In genomic region chr3:11567516-11568467, GRCh38 we compare ENCODE assay signal across 9 cellular contexts.
A peak's percentile ranks its signal among the peaks of the same experiment; 100 is the strongest.
DNase-seq lines count a peak whose midpoint lies in the region; FAIRE-seq and TF ChIP-seq lines count a peak whose summit lies in the region.
"Had no signal": no experiment of that assay in that cellular context is flagged by ENCODE, and none has a peak within 500 bp of the region (broad histone marks: within the 10 kb centered on the region; RNA-seq: fewer than 3 reads in every experiment).

No MANE protein-coding gene starts in this region.

- peaks cover 44% of the 10 kb centered on the region for H3K79me2 ChIP-seq in keratinocyte (ENCODE audit: control insufficient read depth, insufficient read depth, low read length)

- H3K4me2 ChIP-seq in keratinocyte (ENCODE audit: control insufficient read depth, extremely low read depth, insufficient read depth, low read depth, low read length), result peak overlapping the region; percentile 0

- H3K27me3 Mint-ChIP-seq in HFFc6 (ENCODE audit: insufficient read depth) (peaks cover 21% of the 10 kb centered on the region), Caco-2 (ENCODE audit: insufficient read depth, unreplicated experiment) (no peaks in the 10 kb centered on the region)

- H3K27ac ChIP-seq in ascending aorta, result peak overlapping the region; percentile 97 to 99
- peak overlapping the region; percentile 43 for H3K27ac ChIP-seq in keratinocyte (ENCODE audit: control insufficient read depth, insufficient read depth, low read length)
- H3K27ac ChIP-seq in stomach smooth muscle (ENCODE audit: low read length), result peak overlapping the region; percentile 80

- H3K9me3 Mint-ChIP-seq in HFFc6 (no peaks in the 10 kb centered on the region), Caco-2 (ENCODE audit: unreplicated experiment) (no peaks in the 10 kb centered on the region)

- CTCF ChIA-PET in Caco-2 (lab: Charles Lee), result interaction anchor here (1.1 kb wide), 1 partner anchor 76 kb away, joined by 5 read pairs; the partner anchor contains the start of gene VGLL4

- FAIRE-seq in keratinocyte (lab: Jason Lieb, UNC), result peak; percentile 29

- POLR2A ChIA-PET in Caco-2 (lab: Charles Lee), result no interaction called here

- H3K9ac ChIP-seq in keratinocyte (ENCODE audit: control insufficient read depth, extremely low read depth, insufficient read depth, low read length) (peak overlapping the region; percentile 29), stomach smooth muscle (ENCODE audit: low read length in 2 of 2) (peak overlapping the region; percentile 79 to 80)

- H3K4me3 ChIP-seq in ascending aorta (peak overlapping the region; percentile 29 to 54), keratinocyte (ENCODE audit: control insufficient read depth in 2 of 3, extremely low read depth in 1 of 3, insufficient read depth in 2 of 3, low read depth in 1 of 3, low read length in 3 of 3) (no peak overlapping the region), stomach smooth muscle (ENCODE audit: low read length in 2 of 2) (peak overlapping the region; percentile 38 to 65), Caco-2 (ENCODE audit: low read depth, low read length) (no peak overlapping the region)

- no peaks in the 10 kb centered on the region for H3K9me1 ChIP-seq in keratinocyte (ENCODE audit: control insufficient read depth, extremely low read depth, insufficient read depth, low read length)

- H3K27me3 ChIP-seq in ascending aorta, result no peaks in the 10 kb centered on the region
- no peaks in the 10 kb centered on the region for H3K27me3 ChIP-seq in keratinocyte (ENCODE audit: control insufficient read depth, extremely low read depth, insufficient read depth, low read length)
- H3K27me3 ChIP-seq in stomach smooth muscle (ENCODE audit: control insufficient read depth in 1 of 2, insufficient read depth in 2 of 2, low read length in 2 of 2), result no peaks in the 10 kb centered on the region
- H3K27me3 ChIP-seq in Caco-2 (replicated peaks; ENCODE audit: control insufficient read depth, insufficient read depth, low read length), result no peaks in the 10 kb centered on the region

- H3K36me3 Mint-ChIP-seq in HFFc6 (ENCODE audit: low read depth) (peaks cover 41% of the 10 kb centered on the region), Caco-2 (ENCODE audit: insufficient read depth, unreplicated experiment) (peaks cover 32% of the 10 kb centered on the region)

- H3K4me3 Mint-ChIP-seq in HFFc6, result peak overlapping the region; percentile 86
- no peak overlapping the region for H3K4me3 Mint-ChIP-seq in Caco-2 (ENCODE audit: unreplicated experiment)

- dilution Hi-C loops in keratinocyte (cut with MboI; ENCODE audit: extremely low pct_ligation_motif_present, low sequenced_read_pairs), result no loop called here

- peak; percentile 85 for DNase-seq in HFFc6
- DNase-seq in ascending aorta (ENCODE audit: low spot score in 2 of 2), result peak; percentile 70 to 96
- DNase-seq in keratinocyte (ENCODE audit: low read depth, low spot score), result peak; percentile 60
- DNase-seq in cerebellar cortex (ENCODE audit: low spot score), result no peak
- no peak for DNase-seq in Caco-2
- DNase-seq in activated CD8-positive, alpha-beta memory T cell treated with anti-CD3 and anti-CD28 coated beads, Interleukin-2, amount 50 U/mL, for 4 hours, result no peak
- DNase-seq in AML-193 (lab: John Stamatoyannopoulos, UW), result no peak
- DNase-seq: NCI-H187 had no signal

- no TSS peak for BruUV-seq in Caco-2 (replicated peaks; lab: Mats Ljungman, UMichigan)

- TF ChIP-seq CTCF in HFFc6 (IDR thresholded peaks at IDR 0.05), result no peak
- no peak for TF ChIP-seq CTCF in ascending aorta (IDR thresholded peaks at IDR 0.05)
- TF ChIP-seq CTCF in keratinocyte (optimal IDR thresholded peaks at IDR 0.05 in 1 of 3, IDR thresholded peaks at IDR 0.05 in 1 of 3, conservative IDR thresholded peaks at IDR 0.05 in 1 of 3; ENCODE audit: extremely low read depth in 1 of 3, insufficient read depth in 2 of 3, low read length in 3 of 3), result no peak
- no peak for TF ChIP-seq CTCF in Caco-2 (IDR thresholded peaks at IDR 0.05; ENCODE audit: insufficient read depth in 1 of 2, low read depth in 1 of 2, low read length in 1 of 2, severe bottlenecking in 1 of 2, unreplicated experiment in 1 of 2)

- no peaks in the 10 kb centered on the region for H3K9me3 ChIP-seq in ascending aorta
- H3K9me3 ChIP-seq in keratinocyte (ENCODE audit: control insufficient read depth, low read depth, low read length), result no peaks in the 10 kb centered on the region
- no peaks in the 10 kb centered on the region for H3K9me3 ChIP-seq in stomach smooth muscle (ENCODE audit: control insufficient read depth in 2 of 2, low read length in 2 of 2)
- no peaks in the 10 kb centered on the region for H3K9me3 ChIP-seq in Caco-2

- peaks cover 73% of the 10 kb centered on the region for H3K4me1 Mint-ChIP-seq in HFFc6 (ENCODE audit: low read depth)
- H3K4me1 Mint-ChIP-seq in Caco-2 (ENCODE audit: low read depth, unreplicated experiment), result no peaks in the 10 kb centered on the region

- H4K20me1 ChIP-seq in keratinocyte (ENCODE audit: control insufficient read depth, extremely low read depth, insufficient read depth, low read length), result peaks cover 3% of the 10 kb centered on the region

- no peak overlapping the region for H2AFZ ChIP-seq in keratinocyte (ENCODE audit: control insufficient read depth, low read length)

- H3K4me1 ChIP-seq in ascending aorta (peaks cover 16 to 55% of the 10 kb centered on the region in 2 donors), keratinocyte (ENCODE audit: control insufficient read depth, extremely low read depth, insufficient read depth, low read length) (peaks cover 22% of the 10 kb centered on the region), stomach smooth muscle (ENCODE audit: control insufficient read depth, insufficient read depth, low read length) (peaks cover 29% of the 10 kb centered on the region), Caco-2 (no peaks in the 10 kb centered on the region)

- H3K27ac Mint-ChIP-seq in HFFc6, result peak overlapping the region; percentile 100
- H3K27ac Mint-ChIP-seq in Caco-2 (ENCODE audit: unreplicated experiment), result no peak overlapping the region

- intact Hi-C loops in ascending aorta (cut with DNase I) (loop anchor here (1.0 to 5.0 kb wide), 3 partner anchors 35 to 75 kb away; partner anchors contain the start of gene VGLL4), Caco-2 (cut with micrococcal nuclease; ENCODE audit: unreplicated experiment) (no loop called here)

- H3K36me3 ChIP-seq in ascending aorta (peaks cover 18 to 21% of the 10 kb centered on the region in 2 donors), keratinocyte (ENCODE audit: control insufficient read depth in 2 of 2, extremely low read depth in 1 of 2, insufficient read depth in 2 of 2, low read length in 2 of 2) (peaks cover 11 to 22% of the 10 kb centered on the region in 2 experiments), stomach smooth muscle (ENCODE audit: control insufficient read depth in 2 of 2, insufficient read depth in 2 of 2, low read length in 2 of 2) (peaks cover 10 to 31% of the 10 kb centered on the region in 2 donors), Caco-2 (ENCODE audit: control insufficient read depth, insufficient read depth, low read length) (no peaks in the 10 kb centered on the region)

Comparison
In these comparisons a context has a peak if more than half of its experiments do, and no peak if none do; other contexts are left out.
1. DNase-seq: peak in HFFc6 (single experiment), ascending aorta (2 of 2) and keratinocyte (single experiment); none in cerebellar cortex (single experiment), Caco-2 (0 of 2), activated CD8-positive, alpha-beta memory T cell treated with anti-CD3 and anti-CD28 coated beads, Interleukin-2, amount 50 U/mL, for 4 hours (single experiment) and AML-193 (0 of 2).
2. H3K27ac ChIP-seq: peak in every context shown above with its lines; median percentile 98 in ascending aorta; 80 in stomach smooth muscle; 43 in keratinocyte.
3. H3K4me3 ChIP-seq: peak in ascending aorta (2 of 2) and stomach smooth muscle (2 of 2); none in keratinocyte (0 of 3) and Caco-2 (single experiment).